ENCODE assay signal across 1 cellular context in genomic region chr6:84227434-84228197, GRCh38.
TF ChIP-seq lines count a peak whose summit lies in the region.

TSS of gene CEP162 (minus strand) at chr6:84227643. CDS start at chr6:84226393, 1,250 bp downstream.

TF ChIP-seq in K562, 482 proteins besides CTCF, POLR2A, EP300 and RAD21 (continued from another document and continues in another):
- TF ChIP-seq NFYB (IDR thresholded peaks at IDR 0.05; ENCODE audit: extremely low read depth, insufficient read length): no peak
- no peak for TF ChIP-seq MED1 (CRISPR knock-in tag; IDR thresholded peaks at IDR 0.05; ENCODE audit: borderline replicate concordance)
- TF ChIP-seq LCOR (CRISPR knock-in tag; IDR thresholded peaks at IDR 0.05): peak; percentile 66; the same call in 1 of the 2 replicates
- no peak for TF ChIP-seq ELF4 (CRISPR knock-in tag; IDR thresholded peaks at IDR 0.05)
- no peak for TF ChIP-seq PML (IDR thresholded peaks at IDR 0.05; ENCODE audit: low read length)
- no peak for TF ChIP-seq JUNB (CRISPR knock-in tag; conservative IDR thresholded peaks at IDR 0.05)
- no peak for TF ChIP-seq E4F1 (CRISPR knock-in tag; IDR thresholded peaks at IDR 0.05; ENCODE audit: borderline replicate concordance)
- TF ChIP-seq UBTF (IDR thresholded peaks at IDR 0.05; ENCODE audit: borderline replicate concordance in 1 of 2, low read depth in 2 of 2, low read length in 2 of 2): no peak
- no peak for TF ChIP-seq MEF2D (tag; conservative IDR thresholded peaks at IDR 0.05; ENCODE audit: low read depth)
- TF ChIP-seq TSHZ1 (CRISPR knock-in tag; IDR thresholded peaks at IDR 0.05): no peak
- no peak for TF ChIP-seq FIP1L1 (IDR thresholded peaks at IDR 0.05; ENCODE audit: low read depth, low read length, poor library complexity, severe bottlenecking)
- no peak for TF ChIP-seq ZNF561 (CRISPR knock-in tag; conservative IDR thresholded peaks at IDR 0.05)
- TF ChIP-seq MLX (CRISPR knock-in tag; conservative IDR thresholded peaks at IDR 0.05): no peak
- TF ChIP-seq NCOA6 (IDR thresholded peaks at IDR 0.05): no peak
- TF ChIP-seq BCL6 (CRISPR knock-in tag; IDR thresholded peaks at IDR 0.05): no peak
- no peak for TF ChIP-seq U2AF1 (optimal IDR thresholded peaks at IDR 0.05; ENCODE audit: low read depth, low read length)
- TF ChIP-seq NR2C1 (IDR thresholded peaks at IDR 0.05): peak; percentile 83
- TF ChIP-seq NR2C1 (tag; IDR thresholded peaks at IDR 0.05): peak; percentile 84
- no peak for TF ChIP-seq CREB3 (tag; conservative IDR thresholded peaks at IDR 0.05; ENCODE audit: low read depth)
- TF ChIP-seq CEBPB (tag; IDR thresholded peaks at IDR 0.05): peak; percentile 99
- TF ChIP-seq ZNF24 (IDR thresholded peaks at IDR 0.05): no peak
- TF ChIP-seq ZNF511 (CRISPR knock-in tag; IDR thresholded peaks at IDR 0.05): peak; percentile 32; the same call in 1 of the 2 replicates
- no peak for TF ChIP-seq ZNF408 (CRISPR knock-in tag; IDR thresholded peaks at IDR 0.05; ENCODE audit: low read depth)
- no peak for TF ChIP-seq MYNN (IDR thresholded peaks at IDR 0.05)
- no peak for TF ChIP-seq MYNN (CRISPR knock-in tag; IDR thresholded peaks at IDR 0.05)
- TF ChIP-seq ZNF197 (CRISPR knock-in tag; IDR thresholded peaks at IDR 0.05; ENCODE audit: low read depth): 0 out of 2 replicates have a peak, but pooled peaks have one; percentile 29
- TF ChIP-seq ZMIZ1 (IDR thresholded peaks at IDR 0.05; ENCODE audit: low read depth in 2 of 2, low read length in 2 of 2): no peak
- TF ChIP-seq HIVEP1 (CRISPR knock-in tag; IDR thresholded peaks at IDR 0.05): no peak
- no peak for TF ChIP-seq TAF7 (tag; IDR thresholded peaks at IDR 0.05)
- TF ChIP-seq ZNF57 (CRISPR knock-in tag; IDR thresholded peaks at IDR 0.05): no peak
- no peak for TF ChIP-seq HMBOX1 (IDR thresholded peaks at IDR 0.05)
- no peak for TF ChIP-seq HDGF (IDR thresholded peaks at IDR 0.05)
- no peak for TF ChIP-seq NR3C1 (CRISPR knock-in tag; IDR thresholded peaks at IDR 0.05)
- peak; percentile 58; the same call in 1 of the 2 replicates for TF ChIP-seq L3MBTL2 (IDR thresholded peaks at IDR 0.05)
- no peak for TF ChIP-seq TCF3 (CRISPR knock-in tag; IDR thresholded peaks at IDR 0.05)
- TF ChIP-seq SUPT5H (IDR thresholded peaks at IDR 0.05): no peak
- TF ChIP-seq CBX3 (IDR thresholded peaks at IDR 0.05; ENCODE audit: borderline replicate concordance in 1 of 2, low read length in 2 of 2): no peak
- TF ChIP-seq ID3 (CRISPR knock-in tag; IDR thresholded peaks at IDR 0.05): no peak
- TF ChIP-seq ID3 (tag; IDR thresholded peaks at IDR 0.05): no peak
- TF ChIP-seq POLR2AphosphoS5 (IDR thresholded peaks at IDR 0.05; ENCODE audit: control insufficient read depth, insufficient read depth, low read depth, low read length): peak; percentile 41; the same call in 1 of the 2 replicates
- TF ChIP-seq PPARD (CRISPR knock-in tag; IDR thresholded peaks at IDR 0.05): no peak
- TF ChIP-seq PYGO2 (tag; IDR thresholded peaks at IDR 0.05): no peak
- TF ChIP-seq BCLAF1 (IDR thresholded peaks at IDR 0.05; ENCODE audit: borderline replicate concordance in 1 of 2, control insufficient read depth in 1 of 2, low read depth in 2 of 2, low read length in 1 of 2): no peak
- no peak for TF ChIP-seq ZNF668 (CRISPR knock-in tag; IDR thresholded peaks at IDR 0.05)
- TF ChIP-seq MYC (IDR thresholded peaks at IDR 0.05; ENCODE audit: low read depth, low read length): no peak
- no peak for TF ChIP-seq MYC (CRISPR knock-in tag; IDR thresholded peaks at IDR 0.05; ENCODE audit: borderline replicate concordance, low read depth)
- no peak for TF ChIP-seq STAT5A (IDR thresholded peaks at IDR 0.05; ENCODE audit: borderline replicate concordance, low read length)
- TF ChIP-seq DIDO1 (tag; IDR thresholded peaks at IDR 0.05; ENCODE audit: low read depth): peak; percentile 86
- no peak for TF ChIP-seq ZNF79 (CRISPR knock-in tag; IDR thresholded peaks at IDR 0.05; ENCODE audit: low read depth)
- no peak for TF ChIP-seq ARID2 (IDR thresholded peaks at IDR 0.05)
- no peak for TF ChIP-seq GTF2E2 (tag; IDR thresholded peaks at IDR 0.05)
- peak; percentile 67 to 74; a peak in 3 of 4 replicates for TF ChIP-seq FOXK2 (conservative IDR thresholded peaks at IDR 0.05 in 1 of 2, IDR thresholded peaks at IDR 0.05 in 1 of 2; ENCODE audit: low read depth in 2 of 2)
- TF ChIP-seq LARP7 (IDR thresholded peaks at IDR 0.05): no peak
